Comparison of ENCODE assay signal across 9 cellular contexts in the genomic region with DNA sequence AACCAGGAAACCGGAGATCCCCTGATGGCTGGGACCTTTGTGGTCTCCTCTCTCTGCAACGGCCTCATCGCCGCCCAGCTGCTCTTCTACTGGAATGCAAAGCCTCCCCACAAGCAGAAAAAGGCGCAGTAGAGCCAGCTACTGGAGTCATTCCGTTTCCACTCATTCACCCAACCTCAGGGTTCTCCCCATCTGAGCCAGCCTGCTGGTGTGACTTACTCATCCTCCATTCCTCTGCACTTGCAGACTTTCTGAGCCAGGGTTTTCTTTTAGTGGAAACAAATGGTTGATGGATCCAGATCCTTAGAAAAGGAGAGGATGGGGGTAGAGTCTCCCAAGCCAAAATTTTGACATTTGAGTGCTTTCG. TPM values are rescaled to one million over a fixed set of nuclear protein-coding genes. Genes with fewer than 3 reads are reported as not detected.
DNase-seq lines count a peak whose midpoint lies in the region; ATAC-seq and TF ChIP-seq lines count a peak whose summit lies in the region.
"Had no signal": no experiment of that assay in that cellular context is flagged by ENCODE, and none has a peak within 500 bp of the region (broad histone marks: within the 10 kb centered on the region; RNA-seq: fewer than 3 reads in every experiment).

No MANE protein-coding gene starts in this region.

- no peaks in the 10 kb centered on the region for H3K27me3 Mint-ChIP-seq in stimulated activated naive CD8-positive, alpha-beta T cell treated with anti-CD3 and anti-CD28 coated beads, Interleukin-15, amount 100 ng/mL, for 72 hours
- H3K27me3 Mint-ChIP-seq in WTC11 (ENCODE audit: low read depth) = no peaks in the 10 kb centered on the region

- DNase-seq in stimulated activated naive CD8-positive, alpha-beta T cell treated with anti-CD3 and anti-CD28 coated beads, Interleukin-15, amount 100 ng/mL, for 72 hours = no peak
- no peak for DNase-seq in stimulated activated naive CD8-positive, alpha-beta T cell treated with anti-CD3 and anti-CD28 coated beads, Interleukin-15, Interleukin-2, amounts not matched to agents 100 U/mL and 50 U/mL, for 24 hours
- DNase-seq in WTC11 (ENCODE audit: low spot score) (no peak), glomerular visceral epithelial cell (ENCODE audit: extremely low spot score) (peak; percentile 92), activated gamma-delta T cell treated with Interleukin-2 at 50 U/mL for 16 hours (no peak), NCI-H1930 (lab: John Stamatoyannopoulos, UW) (no peak), activated gamma-delta T cell (lab: John Stamatoyannopoulos, UW) (no peak)
- DNase-seq: activated CD4-positive, alpha-beta T cell treated with anti-CD3 and anti-CD28 coated beads, Interleukin-2, amount 50 U/mL, for 4 hours had no signal

- POLR2A ChIA-PET in WTC11 (lab: Charles Lee) = interaction anchor here (0.9 to 1.0 kb wide), 2 partner anchors 99 to 258 kb away, joined by 3 read pairs; partner anchors contain the start of gene NEURL4

- TF ChIP-seq CTCF in WTC11 (IDR thresholded peaks at IDR 0.05) = no peak

- peaks cover 24% of the 10 kb centered on the region for H3K36me3 Mint-ChIP-seq in WTC11

- no peak overlapping the region for H3K4me3 Mint-ChIP-seq in stimulated activated naive CD8-positive, alpha-beta T cell treated with anti-CD3 and anti-CD28 coated beads, Interleukin-15, amount 100 ng/mL, for 72 hours
- peak overlapping the region; percentile 70; the same call in 1 of the 2 replicates for H3K4me3 Mint-ChIP-seq in WTC11

- no peaks in the 10 kb centered on the region for H3K9me3 Mint-ChIP-seq in stimulated activated naive CD8-positive, alpha-beta T cell treated with anti-CD3 and anti-CD28 coated beads, Interleukin-15, amount 100 ng/mL, for 72 hours
- no peaks in the 10 kb centered on the region for H3K9me3 Mint-ChIP-seq in WTC11

- CTCF ChIA-PET in WTC11 (lab: Charles Lee) = interaction anchor here (0.6 to 4.3 kb wide), 8 partner anchors 9 to 129 kb away, joined by 3 to 61 read pairs (median 4); partner anchors contain the start of genes FXR2, TNFSF13, TP53 and WRAP53

- H3K4me1 Mint-ChIP-seq in stimulated activated naive CD8-positive, alpha-beta T cell treated with anti-CD3 and anti-CD28 coated beads, Interleukin-15, amount 100 ng/mL, for 72 hours = peaks cover 49% of the 10 kb centered on the region
- peaks cover 44% of the 10 kb centered on the region for H3K4me1 Mint-ChIP-seq in WTC11

- no peak for ATAC-seq in stimulated activated naive CD8-positive, alpha-beta T cell treated with anti-CD3 and anti-CD28 coated beads, Interleukin-15, amount 100 ng/mL, for 72 hours
- no peak for ATAC-seq in stimulated activated naive CD8-positive, alpha-beta T cell treated with anti-CD3 and anti-CD28 coated beads, Interleukin-15, Interleukin-2, amounts not matched to agents 100 U/mL and 50 U/mL, for 24 hours
- ATAC-seq in WTC11 (no peak), HG03196 (IDR thresholded peaks at IDR 0.05; ENCODE audit: unreplicated experiment) (no peak)

- peak overlapping the region; percentile 25 to 48 for H3K27ac Mint-ChIP-seq in stimulated activated naive CD8-positive, alpha-beta T cell treated with anti-CD3 and anti-CD28 coated beads, Interleukin-15, amount 100 ng/mL, for 72 hours
- peak overlapping the region; percentile 38 for H3K27ac Mint-ChIP-seq in WTC11

TF ChIP-seq in WTC11, 78 proteins besides CTCF, POLR2A, EP300 and RAD21:
- TF ChIP-seq NR2C2 (CRISPR knock-in tag; IDR thresholded peaks at IDR 0.05) = no peak
- no peak for TF ChIP-seq STAT6 (CRISPR knock-in tag; conservative IDR thresholded peaks at IDR 0.05; ENCODE audit: low read depth)
- TF ChIP-seq, protein P1, sequence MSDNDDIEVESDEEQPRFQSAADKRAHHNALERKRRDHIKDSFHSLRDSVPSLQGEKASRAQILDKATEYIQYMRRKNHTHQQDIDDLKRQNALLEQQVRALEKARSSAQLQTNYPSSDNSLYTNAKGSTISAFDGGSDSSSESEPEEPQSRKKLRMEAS (CRISPR knock-in tag; IDR thresholded peaks at IDR 0.05) = no peak
- TF ChIP-seq, protein P2, sequence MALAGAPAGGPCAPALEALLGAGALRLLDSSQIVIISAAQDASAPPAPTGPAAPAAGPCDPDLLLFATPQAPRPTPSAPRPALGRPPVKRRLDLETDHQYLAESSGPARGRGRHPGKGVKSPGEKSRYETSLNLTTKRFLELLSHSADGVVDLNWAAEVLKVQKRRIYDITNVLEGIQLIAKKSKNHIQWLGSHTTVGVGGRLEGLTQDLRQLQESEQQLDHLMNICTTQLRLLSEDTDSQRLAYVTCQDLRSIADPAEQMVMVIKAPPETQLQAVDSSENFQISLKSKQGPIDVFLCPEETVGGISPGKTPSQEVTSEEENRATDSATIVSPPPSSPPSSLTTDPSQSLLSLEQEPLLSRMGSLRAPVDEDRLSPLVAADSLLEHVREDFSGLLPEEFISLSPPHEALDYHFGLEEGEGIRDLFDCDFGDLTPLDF (CRISPR knock-in tag; IDR thresholded peaks at IDR 0.05) = no peak
- TF ChIP-seq TP53 (CRISPR knock-in tag; IDR thresholded peaks at IDR 0.05) = no peak
- TF ChIP-seq, protein P3, sequence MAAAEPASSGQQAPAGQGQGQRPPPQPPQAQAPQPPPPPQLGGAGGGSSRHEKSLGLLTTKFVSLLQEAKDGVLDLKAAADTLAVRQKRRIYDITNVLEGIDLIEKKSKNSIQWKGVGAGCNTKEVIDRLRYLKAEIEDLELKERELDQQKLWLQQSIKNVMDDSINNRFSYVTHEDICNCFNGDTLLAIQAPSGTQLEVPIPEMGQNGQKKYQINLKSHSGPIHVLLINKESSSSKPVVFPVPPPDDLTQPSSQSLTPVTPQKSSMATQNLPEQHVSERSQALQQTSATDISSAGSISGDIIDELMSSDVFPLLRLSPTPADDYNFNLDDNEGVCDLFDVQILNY (CRISPR knock-in tag; IDR thresholded peaks at IDR 0.05) = no peak
- TF ChIP-seq RELA (CRISPR knock-in tag; IDR thresholded peaks at IDR 0.05; ENCODE audit: borderline replicate concordance) = no peak
- no peak for TF ChIP-seq IRF2 (CRISPR knock-in tag; IDR thresholded peaks at IDR 0.05; ENCODE audit: borderline replicate concordance, low read depth)
- no peak for TF ChIP-seq JAZF1 (CRISPR knock-in tag; IDR thresholded peaks at IDR 0.05)
- no peak for TF ChIP-seq ZNF396 (CRISPR knock-in tag; IDR thresholded peaks at IDR 0.05; ENCODE audit: borderline replicate concordance)
- no peak for TF ChIP-seq ZNF263 (CRISPR knock-in tag; IDR thresholded peaks at IDR 0.05; ENCODE audit: low read depth)
- TF ChIP-seq, protein P4, sequence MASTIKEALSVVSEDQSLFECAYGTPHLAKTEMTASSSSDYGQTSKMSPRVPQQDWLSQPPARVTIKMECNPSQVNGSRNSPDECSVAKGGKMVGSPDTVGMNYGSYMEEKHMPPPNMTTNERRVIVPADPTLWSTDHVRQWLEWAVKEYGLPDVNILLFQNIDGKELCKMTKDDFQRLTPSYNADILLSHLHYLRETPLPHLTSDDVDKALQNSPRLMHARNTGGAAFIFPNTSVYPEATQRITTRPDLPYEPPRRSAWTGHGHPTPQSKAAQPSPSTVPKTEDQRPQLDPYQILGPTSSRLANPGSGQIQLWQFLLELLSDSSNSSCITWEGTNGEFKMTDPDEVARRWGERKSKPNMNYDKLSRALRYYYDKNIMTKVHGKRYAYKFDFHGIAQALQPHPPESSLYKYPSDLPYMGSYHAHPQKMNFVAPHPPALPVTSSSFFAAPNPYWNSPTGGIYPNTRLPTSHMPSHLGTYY (CRISPR knock-in tag; IDR thresholded peaks at IDR 0.05) = no peak
- no peak for TF ChIP-seq ZBTB21 (CRISPR knock-in tag; IDR thresholded peaks at IDR 0.05; ENCODE audit: borderline replicate concordance)
- TF ChIP-seq, protein P5, sequence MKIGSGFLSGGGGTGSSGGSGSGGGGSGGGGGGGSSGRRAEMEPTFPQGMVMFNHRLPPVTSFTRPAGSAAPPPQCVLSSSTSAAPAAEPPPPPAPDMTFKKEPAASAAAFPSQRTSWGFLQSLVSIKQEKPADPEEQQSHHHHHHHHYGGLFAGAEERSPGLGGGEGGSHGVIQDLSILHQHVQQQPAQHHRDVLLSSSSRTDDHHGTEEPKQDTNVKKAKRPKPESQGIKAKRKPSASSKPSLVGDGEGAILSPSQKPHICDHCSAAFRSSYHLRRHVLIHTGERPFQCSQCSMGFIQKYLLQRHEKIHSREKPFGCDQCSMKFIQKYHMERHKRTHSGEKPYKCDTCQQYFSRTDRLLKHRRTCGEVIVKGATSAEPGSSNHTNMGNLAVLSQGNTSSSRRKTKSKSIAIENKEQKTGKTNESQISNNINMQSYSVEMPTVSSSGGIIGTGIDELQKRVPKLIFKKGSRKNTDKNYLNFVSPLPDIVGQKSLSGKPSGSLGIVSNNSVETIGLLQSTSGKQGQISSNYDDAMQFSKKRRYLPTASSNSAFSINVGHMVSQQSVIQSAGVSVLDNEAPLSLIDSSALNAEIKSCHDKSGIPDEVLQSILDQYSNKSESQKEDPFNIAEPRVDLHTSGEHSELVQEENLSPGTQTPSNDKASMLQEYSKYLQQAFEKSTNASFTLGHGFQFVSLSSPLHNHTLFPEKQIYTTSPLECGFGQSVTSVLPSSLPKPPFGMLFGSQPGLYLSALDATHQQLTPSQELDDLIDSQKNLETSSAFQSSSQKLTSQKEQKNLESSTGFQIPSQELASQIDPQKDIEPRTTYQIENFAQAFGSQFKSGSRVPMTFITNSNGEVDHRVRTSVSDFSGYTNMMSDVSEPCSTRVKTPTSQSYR (CRISPR knock-in tag; IDR thresholded peaks at IDR 0.05) = no peak
- TF ChIP-seq NFATC4 (CRISPR knock-in tag; IDR thresholded peaks at IDR 0.05) = no peak

RNA-seq across cellular contexts. Expression of gene SOX15, which starts 2.5 kb away (rescaled TPM):
- total RNA-seq in WTC11 (2021) = 15.2 to 19.9 TPM (median 17.5 TPM) in 3 replicates

RNA-seq across cellular contexts. Expression of gene MPDU1, which starts 3.8 kb away (rescaled TPM):
- 55.3 to 57.7 TPM (median 57.0 TPM) in 3 replicates for total RNA-seq in WTC11 (2021)

RNA-seq across cellular contexts. Expression of gene CD68, which starts 8.0 kb away (rescaled TPM):
- total RNA-seq in WTC11 (2021) = 0.41 to 0.87 TPM (median 0.72 TPM) in 3 replicates

RNA-seq across cellular contexts. Expression of gene SENP3, which starts 25.7 kb away (rescaled TPM):
- 72.2 to 85.4 TPM (median 75.2 TPM) in 3 replicates for total RNA-seq in WTC11 (2021)

RNA-seq across cellular contexts. Expression of gene FXR2, which starts 27.3 kb away (rescaled TPM):
- 32.5 to 35.1 TPM (median 33.3 TPM) in 3 replicates for total RNA-seq in WTC11 (2021)
